In genomic region chr16:48540222-48540900, GRCh38 we compare ENCODE assay signal across 13 cellular contexts.
"Had no signal": no experiment of that assay in that cellular context is flagged by ENCODE, and none has a peak within 500 bp of the region (broad histone marks: within the 10 kb centered on the region; RNA-seq: fewer than 3 reads in every experiment).

No MANE protein-coding gene starts in this region.

- H3K9me3 ChIP-seq: colonic mucosa, heart right ventricle, testis had no signal

- H3K4me1 ChIP-seq: colonic mucosa had no signal

- H3K4me3 Mint-ChIP-seq: activated CD4-positive, alpha-beta T cell treated with anti-CD3 and anti-CD28 coated beads for 36 hours; activated T-cell treated with anti-CD3 and anti-CD28 coated beads, Interleukin-2, amount 50 U/mL, for 24 hours; naive thymus-derived CD4-positive, alpha-beta T cell had no signal

- DNase-seq: activated CD4-positive, alpha-beta T cell treated with anti-CD3 and anti-CD28 coated beads for 36 hours; activated T-cell treated with anti-CD3 and anti-CD28 coated beads, Interleukin-2, amount 50 U/mL, for 24 hours; colonic mucosa; effector CD4-positive, alpha-beta T cell; heart right ventricle; left ventricle myocardium superior; naive thymus-derived CD4-positive, alpha-beta T cell; occipital lobe; stimulated activated CD4-positive, alpha-beta T cell treated with anti-CD3 and anti-CD28 coated beads, Interleukin-12 subunit alpha, Interleukin-12 subunit beta, amount 100 ng/mL, for 4 hours; stimulated activated naive CD8-positive, alpha-beta T cell treated with anti-CD3 and anti-CD28 coated beads, Interleukin-15, Interleukin-2, amounts not matched to agents 100 U/mL and 50 U/mL, for 24 hours; testis had no signal

- H3K27ac Mint-ChIP-seq: activated CD4-positive, alpha-beta T cell treated with anti-CD3 and anti-CD28 coated beads for 36 hours had no signal

- H3K4me3 ChIP-seq: cardiac muscle cell, colonic mucosa, heart right ventricle, testis had no signal

- H3K27me3 ChIP-seq: cardiac muscle cell, colonic mucosa, heart right ventricle, testis had no signal

- H3K27ac ChIP-seq: colonic mucosa, testis, VCaP had no signal

- H3K27me3 Mint-ChIP-seq: activated CD4-positive, alpha-beta T cell treated with anti-CD3 and anti-CD28 coated beads for 36 hours; activated T-cell treated with anti-CD3 and anti-CD28 coated beads, Interleukin-2, amount 50 U/mL, for 24 hours; naive thymus-derived CD4-positive, alpha-beta T cell had no signal

- ATAC-seq: activated CD4-positive, alpha-beta T cell treated with anti-CD3 and anti-CD28 coated beads for 36 hours; heart right ventricle; left ventricle myocardium superior; naive thymus-derived CD4-positive, alpha-beta T cell; stimulated activated naive CD8-positive, alpha-beta T cell treated with anti-CD3 and anti-CD28 coated beads, Interleukin-15, Interleukin-2, amounts not matched to agents 100 U/mL and 50 U/mL, for 24 hours had no signal

- H3K9me3 Mint-ChIP-seq: activated T-cell treated with anti-CD3 and anti-CD28 coated beads, Interleukin-2, amount 50 U/mL, for 24 hours; naive thymus-derived CD4-positive, alpha-beta T cell had no signal
